ENCODE assay signal across 8 cellular contexts in the genomic region with DNA sequence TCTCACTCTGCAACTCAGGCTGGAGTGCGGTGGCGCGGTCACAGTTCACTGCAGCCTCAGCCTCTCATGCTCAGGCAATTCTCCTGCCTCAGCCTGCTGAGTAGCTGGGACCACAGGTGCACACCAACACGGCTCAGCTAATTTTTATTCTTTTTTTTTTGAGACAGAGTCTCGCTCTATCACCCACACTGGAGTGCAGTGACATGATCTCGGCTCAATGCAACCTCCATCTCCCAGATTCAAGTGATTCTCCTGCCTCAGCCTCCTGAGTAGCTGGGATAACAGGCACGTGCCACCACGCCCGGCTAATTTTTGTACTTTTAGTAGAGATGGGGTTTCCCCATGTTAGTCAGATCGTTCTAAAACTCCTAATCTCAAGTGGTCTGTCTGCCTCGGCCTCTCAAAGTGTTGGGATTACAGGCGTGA. TPM values are rescaled to one million over a fixed set of nuclear protein-coding genes. Genes with fewer than 3 reads are reported as not detected.
DNase-seq lines count a peak whose midpoint lies in the region; ATAC-seq, FAIRE-seq and TF ChIP-seq lines count a peak whose summit lies in the region.
"Not testable (repeated sequence)": the region's sequence is repeated elsewhere in the genome, so short reads cannot be mapped to it uniquely, and the experiment has no call there.

No MANE protein-coding gene starts in this region.

- H3K36me3 ChIP-seq in SU-DHL-6 (ENCODE audit: low read length): peaks cover 33% of the 10 kb centered on the region
- not testable (repeated sequence) for H3K36me3 ChIP-seq in thyroid gland

- H3K9me3 ChIP-seq in SU-DHL-6 (ENCODE audit: insufficient read depth, low read length); thyroid gland: not testable (repeated sequence)

- DNase-seq in GM19239 (ENCODE audit: insufficient read length, low spot score); immature natural killer cell: not testable (repeated sequence)
- DNase-seq in thyroid gland: peak; percentile 77 to 81

- H3K4me3 ChIP-seq in SU-DHL-6 (ENCODE audit: insufficient read depth, low read length, poor library complexity, severe bottlenecking): peak overlapping the region; percentile 23
- H3K4me3 ChIP-seq in thyroid gland (replicated peaks in 1 of 3): not testable (repeated sequence)

- not testable (repeated sequence) for H3K27me3 ChIP-seq in SU-DHL-6 (ENCODE audit: low read length); thyroid gland

- H3K4me3 Mint-ChIP-seq in immature natural killer cell: not testable (repeated sequence)

- not testable (repeated sequence) for H3K9me3 Mint-ChIP-seq in immature natural killer cell

- H3K4me1 Mint-ChIP-seq in immature natural killer cell: peaks cover 8 to 25% of the 10 kb centered on the region in 2 donors

- H3K9ac ChIP-seq in SU-DHL-6 (ENCODE audit: low read length): peak overlapping the region; percentile 51

- ATAC-seq in GM18498 (IDR thresholded peaks at IDR 0.05; ENCODE audit: unreplicated experiment) (peak; percentile 77), GM21529 (IDR thresholded peaks at IDR 0.05; ENCODE audit: unreplicated experiment) (peak; percentile 77), HG02938 (IDR thresholded peaks at IDR 0.05; ENCODE audit: unreplicated experiment) (peak; percentile 71), HG03378 (IDR thresholded peaks at IDR 0.05; ENCODE audit: unreplicated experiment) (peak; percentile 66)

- H3K79me2 ChIP-seq in SU-DHL-6 (ENCODE audit: insufficient read depth, low read length): peaks cover 63% of the 10 kb centered on the region

- H3F3A ChIP-seq in SU-DHL-6 (ENCODE audit: insufficient read depth): peaks cover 43% of the 10 kb centered on the region

- peak; percentile 82 for FAIRE-seq in GM19239 (lab: Jason Lieb, UNC)

- H3K4me2 ChIP-seq in SU-DHL-6 (ENCODE audit: low read depth, low read length, poor library complexity, severe bottlenecking): peak overlapping the region; percentile 73

- H3K27ac ChIP-seq in SU-DHL-6 (ENCODE audit: low read depth, low read length): peak overlapping the region; percentile 91
- peak overlapping the region; percentile 63 to 69 (median 66) for H3K27ac ChIP-seq in thyroid gland

- peak overlapping the region; percentile 5 for H2AFZ ChIP-seq in SU-DHL-6 (ENCODE audit: low read depth, low read length, severe bottlenecking)

- peaks cover 15 to 17% of the 10 kb centered on the region in 2 donors for H3K4me1 ChIP-seq in thyroid gland

- not testable (repeated sequence) for H3K27me3 Mint-ChIP-seq in immature natural killer cell (ENCODE audit: low read depth in 3 of 3)

- H3K27ac Mint-ChIP-seq in immature natural killer cell: peak overlapping the region in 4 of 6 donors; percentile 31 to 76 (median 62)

- WGBS in thyroid gland, 2 donors: 37 to 47% methylated on average over 12 of the region's 12 CpGs

- intact Hi-C loops in thyroid gland (cut with DNase I): not testable (repeated sequence)

- not testable (repeated sequence) for H4K20me1 ChIP-seq in SU-DHL-6 (ENCODE audit: low read depth, low read length)

- H3K9me2 ChIP-seq in SU-DHL-6 (replicated peaks; ENCODE audit: insufficient read depth, low read length): not testable (repeated sequence)

- not testable (repeated sequence) for TF ChIP-seq CTCF in SU-DHL-6 (IDR thresholded peaks at IDR 0.05; ENCODE audit: insufficient read depth, low read length, poor library complexity, severe bottlenecking); thyroid gland (IDR thresholded peaks at IDR 0.05)

- peaks cover 16 to 23% (median 21%) of the 10 kb centered on the region in 3 donors for H3K36me3 Mint-ChIP-seq in immature natural killer cell

- not testable (repeated sequence) for TF ChIP-seq POLR2A in thyroid gland (IDR thresholded peaks at IDR 0.05)

RNA-seq across cellular contexts. Expression of a gene that starts 19.0 kb away (rescaled TPM):
- 10 to 100 TPM; 24.4 to 31.2 (median 29.8) TPM for polyA plus RNA-seq in immature natural killer cell
- 10 to 100 TPM; 17.6 to 28.2 (median 24.5) TPM for total RNA-seq in thyroid gland

RNA-seq across cellular contexts. Expression of a gene that starts 55.0 kb away (rescaled TPM):
- 1 to 10 TPM; 1.9 to 6.4 (median 5.0) TPM for polyA plus RNA-seq in immature natural killer cell
- total RNA-seq in thyroid gland: 10 to 100 TPM; 35.8 to 55.6 (median 45.0) TPM
